ENCODE assay signal across 20 cellular contexts in genomic region chr4:128543726-128544125, GRCh38.
DNase-seq lines count a peak whose midpoint lies in the region; ATAC-seq and TF ChIP-seq lines count a peak whose summit lies in the region.
"Had no signal": no experiment of that assay in that cellular context is flagged by ENCODE, and none has a peak within 500 bp of the region (broad histone marks: within the 10 kb centered on the region; RNA-seq: fewer than 3 reads in every experiment).

No MANE protein-coding gene starts in this region.

- no peak overlapping the region for H3K4me3 Mint-ChIP-seq in nephron
- H3K4me3 Mint-ChIP-seq: B cell; CD4-positive, CD25-positive, alpha-beta regulatory T cell; CD8-positive, alpha-beta T cell; GM23338; HFFc6 had no signal

- TF ChIP-seq EP300 in esophagus muscularis mucosa (IDR thresholded peaks at IDR 0.05) = no peak

- H3K9me3 Mint-ChIP-seq in nephron = no peaks in the 10 kb centered on the region
- H3K9me3 Mint-ChIP-seq: CD8-positive, alpha-beta T cell; GM23338; HFFc6 had no signal

- no peak overlapping the region for H3K27ac ChIP-seq in esophagus muscularis mucosa (replicated peaks in 1 of 4)
- H3K27ac ChIP-seq: 22Rv1, BLaER1, C4-2B had no signal

- TF ChIP-seq CTCF in esophagus muscularis mucosa (IDR thresholded peaks at IDR 0.05) (no peak), nephron (IDR thresholded peaks at IDR 0.05; ENCODE audit: unreplicated experiment in 3 of 3) (no peak)

- no peaks in the 10 kb centered on the region for H3K36me3 Mint-ChIP-seq in nephron (ENCODE audit: low read depth)
- H3K36me3 Mint-ChIP-seq: CD4-positive, CD25-positive, alpha-beta regulatory T cell; CD8-positive, alpha-beta T cell had no signal

- H3K27me3 ChIP-seq in esophagus muscularis mucosa = no peaks in the 10 kb centered on the region
- H3K27me3 ChIP-seq: BLaER1 had no signal

- peak overlapping the region in 2 of 3 experiments; percentile 4 to 52 for H3K27ac Mint-ChIP-seq in nephron
- H3K27ac Mint-ChIP-seq: B cell; CD4-positive, CD25-positive, alpha-beta regulatory T cell; CD8-positive, alpha-beta T cell; GM23338; HFFc6 had no signal

- DNase-seq in Right ventricle myocardium inferior (ENCODE audit: missing footprints) (no peak), left cardiac atrium (no peak), esophagus muscularis mucosa (ENCODE audit: extremely low spot score) (peak; percentile 68), renal cortical epithelial cell (ENCODE audit: low read depth) (peak; percentile 47), hippocampal formation (lab: John Stamatoyannopoulos, UW) (no peak), NCI-H1105 (lab: John Stamatoyannopoulos, UW) (no peak)
- DNase-seq: Caco-2; CD4-positive, CD25-positive, alpha-beta regulatory T cell; CD8-positive, alpha-beta T cell; DMS153; DND-41; HFFc6 had no signal

- no peaks in the 10 kb centered on the region for H3K27me3 Mint-ChIP-seq in nephron (ENCODE audit: low read depth)

- WGBS in esophagus muscularis mucosa = 75% methylated on average over 7 of the region's 7 CpGs

- ATAC-seq in Right ventricle myocardium inferior (peak; percentile 34), left cardiac atrium (no peak), GM18907 (IDR thresholded peaks at IDR 0.05; ENCODE audit: unreplicated experiment) (no peak)
- ATAC-seq: CD8-positive, alpha-beta T cell; GM23338 had no signal

- H3K9me3 ChIP-seq in esophagus muscularis mucosa = no peaks in the 10 kb centered on the region
- H3K9me3 ChIP-seq: BLaER1, Caco-2, HAP-1 had no signal

- no peak overlapping the region for H3K4me3 ChIP-seq in esophagus muscularis mucosa
- H3K4me3 ChIP-seq: BLaER1, GM23338, HAP-1 had no signal

- no peaks in the 10 kb centered on the region for H3K4me1 Mint-ChIP-seq in nephron
- H3K4me1 Mint-ChIP-seq: B cell; CD4-positive, CD25-positive, alpha-beta regulatory T cell had no signal

- H3K4me1 ChIP-seq in esophagus muscularis mucosa = no peaks in the 10 kb centered on the region
- H3K4me1 ChIP-seq: BLaER1, Caco-2, HAP-1 had no signal

- TF ChIP-seq POLR2A in esophagus muscularis mucosa (IDR thresholded peaks at IDR 0.05; ENCODE audit: low read depth) = no peak

- intact Hi-C loops in Right ventricle myocardium inferior (cut with DNase I) (no loop called here), left cardiac atrium (cut with DNase I) (loop anchor here in 1 of 2 donors (10.0 kb wide), 1 partner anchor 159 kb away; no protein-coding TSS in a partner anchor), esophagus muscularis mucosa (cut with DNase I) (no loop called here)

- H3K36me3 ChIP-seq in esophagus muscularis mucosa = no peaks in the 10 kb centered on the region
- H3K36me3 ChIP-seq: BLaER1, HAP-1 had no signal

Comparison
In these comparisons a context has a peak if more than half of its experiments do, and no peak if none do; other contexts are left out.
1. DNase-seq: peak in esophagus muscularis mucosa (single experiment) and renal cortical epithelial cell (single experiment); none in Right ventricle myocardium inferior (single experiment), left cardiac atrium (single experiment), hippocampal formation (0 of 2) and NCI-H1105 (single experiment).